ENCODE assay signal across 15 cellular contexts in the genomic region with DNA sequence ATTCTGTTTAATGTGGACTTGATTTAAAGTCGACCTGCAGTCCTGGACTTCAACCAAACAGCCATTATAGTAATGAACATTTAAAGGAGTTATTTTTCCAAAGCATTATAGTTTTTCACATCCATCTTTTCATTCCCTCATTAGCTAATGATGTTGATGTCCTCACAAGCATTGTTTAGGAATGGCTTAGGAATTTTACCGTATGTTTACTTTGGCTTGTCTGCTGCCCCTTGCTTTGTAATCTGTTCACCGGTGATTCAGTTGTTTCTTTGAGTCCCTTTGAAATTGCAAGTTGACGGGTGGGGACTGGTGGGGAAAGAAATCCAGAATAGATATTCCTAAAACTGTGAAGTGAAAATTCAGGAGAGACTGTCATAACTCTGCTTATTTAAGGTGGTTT. TPM values are rescaled to one million over a fixed set of nuclear protein-coding genes. Genes with fewer than 3 reads are reported as not detected.
DNase-seq lines count a peak whose midpoint lies in the region; ATAC-seq, FAIRE-seq and TF ChIP-seq lines count a peak whose summit lies in the region.
"Had no signal": no experiment of that assay in that cellular context is flagged by ENCODE, and none has a peak within 500 bp of the region (broad histone marks: within the 10 kb centered on the region; RNA-seq: fewer than 3 reads in every experiment).

No MANE protein-coding gene starts in this region.

- no peak overlapping the region for H3K4me3 ChIP-seq in BLaER1 treated with 17β-estradiol and CSF1 and Interleukin-3, amounts not matched to agents 10 nM and 100 nM
- H3K4me3 ChIP-seq in CD4-positive, alpha-beta memory T cell (ENCODE audit: low read length in 2 of 2): peak overlapping the region; percentile 18 to 36
- peak overlapping the region; percentile 31 for H3K4me3 ChIP-seq in naive thymus-derived CD4-positive, alpha-beta T cell (ENCODE audit: low read length)
- no peak overlapping the region for H3K4me3 ChIP-seq in body of pancreas
- H3K4me3 ChIP-seq: PC-9, psoas muscle, tibial artery had no signal

- peak overlapping the region; percentile 93 to 98 (median 96) for H3K27ac Mint-ChIP-seq in CD4-positive, alpha-beta memory T cell
- H3K27ac Mint-ChIP-seq in activated naive CD8-positive, alpha-beta T cell: peak overlapping the region; percentile 99
- H3K27ac Mint-ChIP-seq in naive thymus-derived CD4-positive, alpha-beta T cell: peak overlapping the region in 8 of 9 donors; percentile 91 to 100 (median 98)

- CTCF ChIA-PET in CD4-positive, alpha-beta memory T cell (lab: Charles Lee; ENCODE audit: partially characterized antibody): interaction anchor here (1.0 to 8.2 kb wide), 8 partner anchors 12 to 156 kb away, joined by 3 to 52 read pairs (median 3); a partner anchor contains a TSS
- CTCF ChIA-PET in naive thymus-derived CD4-positive, alpha-beta T cell (lab: Charles Lee): interaction anchor here (1.0 to 2.5 kb wide), 4 partner anchors 9 to 384 kb away, joined by 3 to 8 read pairs (median 4); no protein-coding TSS in a partner anchor

- H3K9me3 ChIP-seq in BLaER1 treated with 17β-estradiol and CSF1 and Interleukin-3, amounts not matched to agents 10 nM and 100 nM (replicated peaks in 1 of 11): no peaks in the 10 kb centered on the region
- H3K9me3 ChIP-seq in CD4-positive, alpha-beta memory T cell (ENCODE audit: control insufficient read depth in 1 of 2, low read length in 2 of 2): no peaks in the 10 kb centered on the region
- no peaks in the 10 kb centered on the region for H3K9me3 ChIP-seq in naive thymus-derived CD4-positive, alpha-beta T cell (ENCODE audit: control insufficient read depth in 2 of 3, low read length in 3 of 3)
- H3K9me3 ChIP-seq in body of pancreas: no peaks in the 10 kb centered on the region
- H3K9me3 ChIP-seq: psoas muscle, tibial artery had no signal

- DNase-seq in CD4-positive, alpha-beta memory T cell: no peak
- DNase-seq in naive thymus-derived CD4-positive, alpha-beta T cell: no peak
- DNase-seq in RCC 7860 (ENCODE audit: low spot score) (no peak), body of pancreas (no peak)
- DNase-seq: activated effector memory CD4-positive, alpha-beta T cell treated with anti-CD3 and anti-CD28 coated beads, Interleukin-2, amount 50 U/mL, for 16 hours; central memory CD4-positive, alpha-beta T cell; kidney glomerular epithelial cell; PC-9; psoas muscle; stimulated activated CD4-positive, alpha-beta T cell treated with anti-CD3 and anti-CD28 coated beads, Interleukin-15, amount 100 ng/mL, for 24 hours; tibial artery had no signal

- no peaks in the 10 kb centered on the region for H3K9me3 Mint-ChIP-seq in CD4-positive, alpha-beta memory T cell
- peaks cover 5% of the 10 kb centered on the region for H3K9me3 Mint-ChIP-seq in activated naive CD8-positive, alpha-beta T cell (ENCODE audit: low read depth)
- peaks cover 0 to 2% (median 0%) of the 10 kb centered on the region in 11 donors for H3K9me3 Mint-ChIP-seq in naive thymus-derived CD4-positive, alpha-beta T cell

- peaks cover 0 to 13% (median 0%) of the 10 kb centered on the region in 11 experiments; a peak in 6 of 22 replicates for H3K27me3 ChIP-seq in BLaER1 treated with 17β-estradiol and CSF1 and Interleukin-3, amounts not matched to agents 10 nM and 100 nM
- no peaks in the 10 kb centered on the region for H3K27me3 ChIP-seq in CD4-positive, alpha-beta memory T cell (ENCODE audit: insufficient read depth, low read length)
- no peaks in the 10 kb centered on the region for H3K27me3 ChIP-seq in naive thymus-derived CD4-positive, alpha-beta T cell (ENCODE audit: control insufficient read depth in 2 of 2, insufficient read depth in 2 of 2, low read length in 2 of 2)
- H3K27me3 ChIP-seq in body of pancreas: no peaks in the 10 kb centered on the region
- H3K27me3 ChIP-seq: tibial artery had no signal

- no peak for TF ChIP-seq POLR2A in body of pancreas (IDR thresholded peaks at IDR 0.05)

- peaks cover 0 to 28% (median 0%) of the 10 kb centered on the region in 11 experiments; a peak in 4 of 22 replicates for H4K20me1 ChIP-seq in BLaER1 treated with 17β-estradiol and CSF1 and Interleukin-3, amounts not matched to agents 10 nM and 100 nM

- POLR2A ChIA-PET in CD4-positive, alpha-beta memory T cell (lab: Charles Lee; ENCODE audit: partially characterized antibody): interaction anchor here (0.9 to 19.4 kb wide), 8 partner anchors 12 to 49 kb away, joined by 3 to 578 read pairs (median 6); a partner anchor contains a TSS
- POLR2A ChIA-PET in naive thymus-derived CD4-positive, alpha-beta T cell (lab: Charles Lee): interaction anchor here (0.7 to 10.5 kb wide), 9 partner anchors 11 to 53 kb away, joined by 3 to 142 read pairs (median 4); a partner anchor contains a TSS

- H3K4me1 ChIP-seq in BLaER1 treated with 17β-estradiol and CSF1 and Interleukin-3, amounts not matched to agents 10 nM and 100 nM: peaks cover 75 to 98% (median 89%) of the 10 kb centered on the region in 10 experiments
- peaks cover 100% of the 10 kb centered on the region for H3K4me1 ChIP-seq in CD4-positive, alpha-beta memory T cell (ENCODE audit: insufficient read depth, low read length)
- H3K4me1 ChIP-seq in naive thymus-derived CD4-positive, alpha-beta T cell (ENCODE audit: control insufficient read depth in 2 of 2, insufficient read depth in 2 of 2, low read length in 2 of 2): peaks cover 95 to 98% of the 10 kb centered on the region in 2 donors
- H3K4me1 ChIP-seq in body of pancreas: no peaks in the 10 kb centered on the region
- H3K4me1 ChIP-seq: tibial artery had no signal

- no peaks in the 10 kb centered on the region for H3K27me3 Mint-ChIP-seq in CD4-positive, alpha-beta memory T cell
- no peaks in the 10 kb centered on the region for H3K27me3 Mint-ChIP-seq in activated naive CD8-positive, alpha-beta T cell
- no peaks in the 10 kb centered on the region for H3K27me3 Mint-ChIP-seq in naive thymus-derived CD4-positive, alpha-beta T cell

- peaks cover 0 to 31% of the 10 kb centered on the region in 2 donors for H3K36me3 Mint-ChIP-seq in CD4-positive, alpha-beta memory T cell
- H3K36me3 Mint-ChIP-seq in activated naive CD8-positive, alpha-beta T cell: peaks cover 19% of the 10 kb centered on the region
- peaks cover 0 to 38% (median 0%) of the 10 kb centered on the region in 5 donors for H3K36me3 Mint-ChIP-seq in naive thymus-derived CD4-positive, alpha-beta T cell

- TF ChIP-seq CTCF in body of pancreas (IDR thresholded peaks at IDR 0.05): no peak

- peak overlapping the region; percentile 56 to 87 (median 73); a peak in 17 of 22 replicates for H3K4me2 ChIP-seq in BLaER1 treated with 17β-estradiol and CSF1 and Interleukin-3, amounts not matched to agents 10 nM and 100 nM
- H3K4me2 ChIP-seq: PC-9 had no signal

- intact Hi-C loops in CD4-positive, alpha-beta memory T cell (cut with micrococcal nuclease): no loop called here
- intact Hi-C loops in naive thymus-derived CD4-positive, alpha-beta T cell (cut with micrococcal nuclease): loop anchor here (1.0 to 5.0 kb wide), 2 partner anchors 9 to 1099 kb away; a partner anchor contains a TSS
- intact Hi-C loops in body of pancreas (cut with DNase I): no loop called here

- H3K27ac ChIP-seq in BLaER1 treated with 17β-estradiol and CSF1 and Interleukin-3, amounts not matched to agents 10 nM and 100 nM: peak overlapping the region in 1 of 11 experiments; percentile 6; a peak in 1 of 22 replicates
- peak overlapping the region; percentile 78 for H3K27ac ChIP-seq in CD4-positive, alpha-beta memory T cell (ENCODE audit: low read depth, low read length)
- peak overlapping the region; percentile 76 for H3K27ac ChIP-seq in naive thymus-derived CD4-positive, alpha-beta T cell (ENCODE audit: low read depth, low read length)
- no peak overlapping the region for H3K27ac ChIP-seq in body of pancreas
- H3K27ac ChIP-seq: PC-9, psoas muscle, tibial artery had no signal

- 78 to 81% methylated on average over 4 of the region's 4 CpGs for WGBS in body of pancreas, 2 donors

- peaks cover 84 to 100% (median 91%) of the 10 kb centered on the region in 4 donors for H3K4me1 Mint-ChIP-seq in CD4-positive, alpha-beta memory T cell
- peaks cover 98% of the 10 kb centered on the region for H3K4me1 Mint-ChIP-seq in activated naive CD8-positive, alpha-beta T cell (ENCODE audit: low read depth)
- H3K4me1 Mint-ChIP-seq in naive thymus-derived CD4-positive, alpha-beta T cell: peaks cover 0 to 97% (median 84%) of the 10 kb centered on the region in 7 donors

- H3K9ac ChIP-seq in BLaER1 treated with 17β-estradiol and CSF1 and Interleukin-3, amounts not matched to agents 10 nM and 100 nM: 0 out of 22 replicates have a peak overlapping the region, but pooled peaks of 1 of the 11 experiments have one; percentile 29

- peak overlapping the region; percentile 76 to 88 (median 86) for H3K4me3 Mint-ChIP-seq in CD4-positive, alpha-beta memory T cell
- peak overlapping the region; percentile 83 for H3K4me3 Mint-ChIP-seq in activated naive CD8-positive, alpha-beta T cell
- H3K4me3 Mint-ChIP-seq in naive thymus-derived CD4-positive, alpha-beta T cell: peak overlapping the region; percentile 76 to 97 (median 86)

- no peak for ATAC-seq in naive thymus-derived CD4-positive, alpha-beta T cell
- ATAC-seq in HG03565 (IDR thresholded peaks at IDR 0.05; ENCODE audit: unreplicated experiment) (no peak), body of pancreas (no peak)
- ATAC-seq: psoas muscle had no signal

- FAIRE-seq in RCC 7860 (lab: Jason Lieb, UNC): no peak
- FAIRE-seq: GM12892 had no signal

- no peaks in the 10 kb centered on the region for H3K36me3 ChIP-seq in BLaER1 treated with 17β-estradiol and CSF1 and Interleukin-3, amounts not matched to agents 10 nM and 100 nM
- H3K36me3 ChIP-seq in CD4-positive, alpha-beta memory T cell (ENCODE audit: insufficient read depth, low read length): no peaks in the 10 kb centered on the region
- H3K36me3 ChIP-seq in naive thymus-derived CD4-positive, alpha-beta T cell (ENCODE audit: control insufficient read depth in 2 of 3, insufficient read depth in 3 of 3, low read length in 3 of 3): no peaks in the 10 kb centered on the region
- H3K36me3 ChIP-seq in body of pancreas (replicated peaks in 1 of 2; ENCODE audit: insufficient read depth in 1 of 2, low read depth in 2 of 2): no peaks in the 10 kb centered on the region
- H3K36me3 ChIP-seq: tibial artery had no signal

RNA-seq across cellular contexts. Expression of a gene that starts 25.4 kb away (rescaled TPM):
- 100 to 1,000 TPM; 247 to 284 TPM for total RNA-seq in CD4-positive, alpha-beta memory T cell
- polyA plus RNA-seq in CD4-positive, alpha-beta memory T cell: 100 to 1,000 TPM; 246 to 251 TPM
- 100 to 1,000 TPM; 224 to 359 (median 320) TPM for total RNA-seq in naive thymus-derived CD4-positive, alpha-beta T cell
- polyA plus RNA-seq in naive thymus-derived CD4-positive, alpha-beta T cell: 100 to 1,000 TPM; 191 to 285 TPM
- 10 to 100 TPM; 18.2 to 82.4 TPM for total RNA-seq in body of pancreas

Comparison
In these comparisons a context has a peak if more than half of its experiments do, and no peak if none do; other contexts are left out.
1. H3K27ac ChIP-seq: peak in CD4-positive, alpha-beta memory T cell (single experiment) and naive thymus-derived CD4-positive, alpha-beta T cell (single experiment); none in body of pancreas (0 of 4).
2. H3K4me3 ChIP-seq: peak in CD4-positive, alpha-beta memory T cell (2 of 2) and naive thymus-derived CD4-positive, alpha-beta T cell (single experiment); none in BLaER1 treated with 17β-estradiol and CSF1 and Interleukin-3, amounts not matched to agents 10 nM and 100 nM (0 of 10) and body of pancreas (0 of 2).
3. intact Hi-C loops: an anchor here in naive thymus-derived CD4-positive, alpha-beta T cell (1.0 to 5.0 kb wide); none called in CD4-positive, alpha-beta memory T cell and body of pancreas.
4. Peak in every context shown above with its lines, with median percentiles within 50 percentile points of each other: H3K27ac Mint-ChIP-seq and H3K4me3 Mint-ChIP-seq.